ENCODE assay signal across 8 cellular contexts in genomic region chr17:50051082-50051576, GRCh38. TPM values are rescaled to one million over a fixed set of nuclear protein-coding genes. Genes with fewer than 3 reads are reported as not detected.
DNase-seq lines count a peak whose midpoint lies in the region; ATAC-seq and TF ChIP-seq lines count a peak whose summit lies in the region.
"Had no signal": no experiment of that assay in that cellular context is flagged by ENCODE, and none has a peak within 500 bp of the region (broad histone marks: within the 10 kb centered on the region; RNA-seq: fewer than 3 reads in every experiment).

No MANE protein-coding gene starts in this region.

- no TSS peak for BruUV-seq in mammary epithelial cell (replicated peaks; lab: Mats Ljungman, UMichigan)

- DNase-seq in HS-5 (ENCODE audit: low read depth) (peak; percentile 92), T1000 (lab: John Stamatoyannopoulos, UW) (peak; percentile 92), mammary epithelial cell (peak; percentile 93), GM13976 (ENCODE audit: low spot score) (no peak), tibial artery (no peak)
- DNase-seq in stimulated activated CD4-positive, alpha-beta T cell treated with anti-CD3 and anti-CD28 coated beads, Interleukin-15, amount 100 ng/mL, for 48 hours (ENCODE audit: low read depth in 2 of 2), result peak; percentile 78

- no peak overlapping the region for H2AFZ ChIP-seq in mammary epithelial cell (ENCODE audit: low read depth, low read length)

- H3K9me3 ChIP-seq in mammary epithelial cell (replicated peaks; ENCODE audit: insufficient read depth, low read length) (no peaks in the 10 kb centered on the region), tibial artery (no peaks in the 10 kb centered on the region)

- H3K27me3 ChIP-seq in mammary epithelial cell (ENCODE audit: insufficient read depth, low read length) (no peaks in the 10 kb centered on the region), tibial artery (no peaks in the 10 kb centered on the region)

- H3K36me3 ChIP-seq in mammary epithelial cell (ENCODE audit: insufficient read depth, low read length), result no peaks in the 10 kb centered on the region
- no peaks in the 10 kb centered on the region for H3K36me3 ChIP-seq in tibial artery

- peaks cover 24% of the 10 kb centered on the region for H3K79me2 ChIP-seq in mammary epithelial cell (ENCODE audit: insufficient read depth, low read length)

- dilution Hi-C loops in mammary epithelial cell (cut with HindIII; ENCODE audit: low sequenced_read_pairs), result no loop called here

- intact Hi-C loops in mammary epithelial cell (cut with micrococcal nuclease), result no loop called here
- intact Hi-C loops in tibial artery (cut with DNase I; ENCODE audit: low total_unique reads), result no loop called here

- peak overlapping the region; percentile 29 for H3K4me2 ChIP-seq in mammary epithelial cell (ENCODE audit: insufficient read depth, low read depth, low read length)

- no peaks in the 10 kb centered on the region for H4K20me1 ChIP-seq in mammary epithelial cell (ENCODE audit: insufficient read depth, low read length)

- no peak for TF ChIP-seq CTCF in mammary epithelial cell (conservative IDR thresholded peaks at IDR 0.05 in 1 of 2, IDR thresholded peaks at IDR 0.05 in 1 of 2; ENCODE audit: extremely low read depth in 1 of 2, insufficient read depth in 1 of 2, low read depth in 1 of 2, low read length in 2 of 2)
- no peak for TF ChIP-seq CTCF in GM13976 (IDR thresholded peaks at IDR 0.05; ENCODE audit: borderline replicate concordance, control extremely low read depth, extremely low read depth, insufficient read depth, missing control alignments)
- no peak for TF ChIP-seq CTCF in tibial artery (IDR thresholded peaks at IDR 0.05)

- no peak for ATAC-seq in HG02623 (IDR thresholded peaks at IDR 0.05; ENCODE audit: unreplicated experiment)

- 17% methylated on average over 2 of the region's 4 CpGs for WGBS in mammary epithelial cell (ENCODE audit: low coverage, missing lambda C conversion rate)

- H3K4me1 ChIP-seq in mammary epithelial cell (ENCODE audit: insufficient read depth, low read length), result peaks cover 82% of the 10 kb centered on the region
- peaks cover 0 to 35% (median 24%) of the 10 kb centered on the region in 4 donors for H3K4me1 ChIP-seq in tibial artery

- in situ Hi-C loops in mammary epithelial cell (cut with MboI; ENCODE audit: low sequenced_read_pairs in 2 of 2) (no loop called here), GM13976 (cut with MboI; ENCODE audit: low sequenced_read_pairs, unreplicated experiment) (no loop called here)

- no peak overlapping the region for H3K4me3 ChIP-seq in mammary epithelial cell (replicated peaks in 1 of 3; ENCODE audit: insufficient read depth in 1 of 3, low read depth in 2 of 3, low read length in 3 of 3)
- H3K4me3 ChIP-seq in tibial artery, result no peak overlapping the region

- CTCF ChIA-PET in mammary epithelial cell (lab: Charles Lee; ENCODE audit: low non-redundant PET), result no interaction called here

- H3K27ac ChIP-seq in mammary epithelial cell (ENCODE audit: insufficient read depth, low read depth, low read length) (peak overlapping the region; percentile 52), tibial artery (no peak overlapping the region)

- H3K9ac ChIP-seq in mammary epithelial cell (ENCODE audit: insufficient read depth, low read length), result no peak overlapping the region

RNA-seq across cellular contexts. Expression of gene ITGA3, which starts 4.8 kb away (rescaled TPM):
- total RNA-seq in mammary epithelial cell, result 1,000 to 10,000 TPM; 1,418 to 2,030 TPM
- polyA plus RNA-seq in mammary epithelial cell, result 1,026 TPM
- polyA minus RNA-seq in mammary epithelial cell, result 2,074 TPM

RNA-seq across cellular contexts. Expression of gene PDK2, which starts 44.0 kb away (rescaled TPM):
- 10 to 100 TPM; 18.2 to 24.8 TPM for total RNA-seq in mammary epithelial cell
- 7.7 TPM for polyA plus RNA-seq in mammary epithelial cell
- polyA minus RNA-seq in mammary epithelial cell, result 13.5 TPM

RNA-seq across cellular contexts. Expression of gene DLX3, which starts 56.1 kb away (rescaled TPM):
- total RNA-seq in mammary epithelial cell, result under 1 TPM; 0.33 to 0.42 TPM
- polyA plus RNA-seq in mammary epithelial cell, result 0.18 TPM
- not detected for polyA minus RNA-seq in mammary epithelial cell
- total RNA-seq: skeletal muscle tissue had no signal

Comparison
In these comparisons a context has a peak if more than half of its experiments do, and no peak if none do; other contexts are left out.
1. DNase-seq: peak in HS-5 (single experiment), T1000 (single experiment), mammary epithelial cell (single experiment) and stimulated activated CD4-positive, alpha-beta T cell treated with anti-CD3 and anti-CD28 coated beads, Interleukin-15, amount 100 ng/mL, for 48 hours (2 of 2); none in GM13976 (single experiment) and tibial artery (0 of 2).